Comparison of ENCODE assay signal across 20 cellular contexts in the genomic region with DNA sequence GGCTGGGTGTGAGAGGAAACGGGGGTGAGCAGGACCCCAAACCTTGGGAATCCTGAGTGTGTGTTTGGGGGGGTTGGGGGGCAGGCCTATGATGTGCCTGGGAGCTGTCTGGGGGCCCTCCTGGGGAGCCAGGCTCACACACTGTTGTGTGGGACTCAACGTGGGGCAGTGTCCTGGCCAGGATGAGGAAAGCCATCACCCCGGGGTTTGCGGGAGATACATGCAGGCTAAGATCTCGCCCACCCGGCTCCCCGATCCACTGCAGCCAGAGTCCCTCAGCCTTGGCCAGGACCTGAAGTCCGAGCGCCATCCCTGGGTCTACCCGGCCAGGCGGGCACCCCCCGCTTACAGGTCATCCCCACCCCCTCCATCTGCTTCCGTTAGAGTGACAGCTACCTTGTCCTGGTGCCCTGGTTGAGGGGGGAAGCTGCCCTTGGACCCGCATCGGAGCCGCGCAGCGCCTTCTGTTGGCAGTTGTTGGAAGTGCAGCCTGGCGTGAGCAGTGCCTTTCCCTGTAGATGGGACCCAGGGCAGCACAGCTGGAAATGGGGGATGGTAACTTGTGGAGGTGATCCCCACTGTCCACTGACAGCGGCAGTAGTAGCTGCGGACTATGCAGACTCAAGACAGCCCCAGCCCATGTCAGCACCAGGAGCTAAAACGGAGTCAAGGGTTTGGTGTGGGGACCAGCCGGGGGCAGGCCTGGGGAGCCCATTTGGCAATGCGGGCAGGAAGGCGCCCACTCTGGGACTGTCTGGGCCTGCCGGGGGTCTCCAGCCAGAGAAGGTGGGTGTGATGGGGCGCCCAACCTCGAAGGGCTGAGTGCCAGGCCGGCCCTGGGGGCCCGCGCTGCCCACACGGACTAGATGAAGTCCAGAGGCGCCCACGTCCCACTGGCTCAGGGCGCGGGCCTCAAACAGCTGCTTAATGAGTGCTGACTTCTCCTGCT.
"Had no signal": no experiment of that assay in that cellular context is flagged by ENCODE, and none has a peak within 500 bp of the region (broad histone marks: within the 10 kb centered on the region; RNA-seq: fewer than 3 reads in every experiment).

No MANE protein-coding gene starts in this region.

- H3K4me1 Mint-ChIP-seq: activated naive CD8-positive, alpha-beta T cell treated with anti-CD3 and anti-CD28 coated beads for 36 hours; activated T-helper 17 cell treated with anti-CD3 and anti-CD28 coated beads, Interleukin-2, amount 50 U/mL, for 72 hours; nephron progenitor cell; stimulated activated memory B cell treated with anti-CD40 and anti-IgM and Interleukin-4, amounts not matched to agents 10 μg/mL and 1 μg/mL and 100 μg/mL, for 72 hours had no signal

- DNase-seq: activated CD4-positive, alpha-beta T cell treated with anti-CD3 and anti-CD28 coated beads, Interleukin-2, amount 50 U/mL, for 4 hours; activated CD8-positive, alpha-beta memory T cell treated with anti-CD3 and anti-CD28 coated beads for 24 hours; activated CD8-positive, alpha-beta memory T cell treated with anti-CD3 and anti-CD28 coated beads, Interleukin-2, amount 50 U/mL, for 4 hours; activated naive CD4-positive, alpha-beta T cell; activated naive CD8-positive, alpha-beta T cell treated with anti-CD3 and anti-CD28 coated beads for 36 hours; activated T-cell treated with anti-CD3 and anti-CD28 coated beads, Interleukin-2, amount 50 U/mL, for 24 hours; colonic mucosa; head of caudate nucleus; hypothalamus; left ventricle myocardium inferior; nephron progenitor cell; nucleus accumbens; sigmoid colon; stimulated activated CD4-positive, alpha-beta T cell treated with anti-CD3 and anti-CD28 coated beads, Interleukin-15, amount 100 ng/mL, for 24 hours; T-helper 9 cell had no signal

- H3K4me1 ChIP-seq: colonic mucosa, gastroesophageal sphincter, left ventricle myocardium inferior, sigmoid colon had no signal

- ATAC-seq: activated T-helper 17 cell treated with anti-CD3 and anti-CD28 coated beads, Interleukin-2, amount 50 U/mL, for 72 hours; gastroesophageal sphincter; stimulated activated memory B cell treated with anti-CD40 and anti-IgM and Interleukin-4, amounts not matched to agents 10 μg/mL and 1 μg/mL and 100 μg/mL, for 72 hours had no signal

- H3K9me3 ChIP-seq: colonic mucosa had no signal

- H3K36me3 Mint-ChIP-seq: stimulated activated memory B cell treated with anti-CD40 and anti-IgM and Interleukin-4, amounts not matched to agents 10 μg/mL and 1 μg/mL and 100 μg/mL, for 72 hours had no signal

- H3K27ac ChIP-seq: colonic mucosa, epithelial cell of prostate, gastroesophageal sphincter, left ventricle myocardium inferior, sigmoid colon had no signal

- H3K27me3 ChIP-seq: colonic mucosa, sigmoid colon had no signal

- H3K4me3 Mint-ChIP-seq: activated naive CD8-positive, alpha-beta T cell treated with anti-CD3 and anti-CD28 coated beads for 36 hours; activated T-cell treated with anti-CD3 and anti-CD28 coated beads, Interleukin-2, amount 50 U/mL, for 24 hours; activated T-helper 17 cell treated with anti-CD3 and anti-CD28 coated beads, Interleukin-2, amount 50 U/mL, for 72 hours; nephron progenitor cell; stimulated activated memory B cell treated with anti-CD40 and anti-IgM and Interleukin-4, amounts not matched to agents 10 μg/mL and 1 μg/mL and 100 μg/mL, for 72 hours had no signal

- H3K4me2 ChIP-seq: smooth muscle cell had no signal

- H3K36me3 ChIP-seq: colonic mucosa, gastroesophageal sphincter, left ventricle myocardium inferior, sigmoid colon had no signal

- H3K27ac Mint-ChIP-seq: activated naive CD8-positive, alpha-beta T cell treated with anti-CD3 and anti-CD28 coated beads for 36 hours; activated T-cell treated with anti-CD3 and anti-CD28 coated beads, Interleukin-2, amount 50 U/mL, for 24 hours; activated T-helper 17 cell treated with anti-CD3 and anti-CD28 coated beads, Interleukin-2, amount 50 U/mL, for 72 hours; nephron progenitor cell; stimulated activated memory B cell treated with anti-CD40 and anti-IgM and Interleukin-4, amounts not matched to agents 10 μg/mL and 1 μg/mL and 100 μg/mL, for 72 hours had no signal

- H3K27me3 Mint-ChIP-seq: activated naive CD8-positive, alpha-beta T cell treated with anti-CD3 and anti-CD28 coated beads for 36 hours; activated T-cell treated with anti-CD3 and anti-CD28 coated beads, Interleukin-2, amount 50 U/mL, for 24 hours; activated T-helper 17 cell treated with anti-CD3 and anti-CD28 coated beads, Interleukin-2, amount 50 U/mL, for 72 hours; stimulated activated memory B cell treated with anti-CD40 and anti-IgM and Interleukin-4, amounts not matched to agents 10 μg/mL and 1 μg/mL and 100 μg/mL, for 72 hours had no signal

- H3K4me3 ChIP-seq: colonic mucosa, gastroesophageal sphincter, left ventricle myocardium inferior, sigmoid colon, smooth muscle cell had no signal
